1 cellular context compared by ENCODE assay signal in genomic region chr5:172895549-172895948, GRCh38.
TF ChIP-seq lines count a peak whose summit lies in the region.

No MANE protein-coding gene starts in this region.

TF ChIP-seq in HEK293, 187 proteins besides CTCF, POLR2A, EP300 and RAD21 (continued from another document):
- TF ChIP-seq INSM2 (tag by site-specific recombination; IDR thresholded peaks at IDR 0.05) (no peak), ZNF76 (tag by site-specific recombination; IDR thresholded peaks at IDR 0.05; ENCODE audit: borderline replicate concordance, low read depth) (no peak), ZNF629 (tag by site-specific recombination; IDR thresholded peaks at IDR 0.05) (no peak), ZIC2 (tag by site-specific recombination; IDR thresholded peaks at IDR 0.05) (no peak), ZFHX2 (tag by site-specific recombination; conservative IDR thresholded peaks at IDR 0.05) (peak; percentile 87), ZSCAN16 (tag by site-specific recombination; IDR thresholded peaks at IDR 0.05) (no peak), KLF1 (tag by site-specific recombination; IDR thresholded peaks at IDR 0.05) (no peak)
